24 cellular contexts compared by ENCODE assay signal in the genomic region with DNA sequence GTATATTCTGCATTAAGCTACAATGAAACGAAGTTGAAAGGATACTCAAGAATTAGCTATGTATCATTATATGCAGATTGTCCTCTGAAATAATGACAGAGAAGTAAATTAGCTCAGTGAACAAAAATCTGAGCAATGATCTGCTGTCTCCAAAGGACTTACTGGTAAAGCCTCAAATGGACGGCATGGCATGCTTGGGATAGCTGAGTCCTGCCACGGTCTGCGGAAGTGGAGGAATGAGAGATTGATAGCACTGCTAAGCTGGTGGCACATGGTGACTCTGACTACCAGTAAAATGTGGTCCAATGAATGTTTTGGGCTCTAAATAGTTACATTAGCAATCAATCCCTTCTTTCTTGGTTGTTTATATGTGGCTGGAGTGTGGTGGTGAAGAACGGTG. TPM values are rescaled to one million over a fixed set of nuclear protein-coding genes. Genes with fewer than 3 reads are reported as not detected.
DNase-seq lines count a peak whose midpoint lies in the region; ATAC-seq and TF ChIP-seq lines count a peak whose summit lies in the region.
"Had no signal": no experiment of that assay in that cellular context is flagged by ENCODE, and none has a peak within 500 bp of the region (broad histone marks: within the 10 kb centered on the region; RNA-seq: fewer than 3 reads in every experiment).

No MANE protein-coding gene starts in this region.

- POLR2A ChIA-PET in activated CD8-positive, alpha-beta T cell treated with anti-CD3 and anti-CD28 coated beads, Interleukin-2, amount 10 ng/mL, durations not matched to agents 7 days and 5 days (lab: Charles Lee), result no interaction called here

- no peak overlapping the region for H3K4me3 Mint-ChIP-seq in activated CD8-positive, alpha-beta T cell treated with anti-CD3 and anti-CD28 coated beads, Interleukin-2, amount 10 ng/mL, durations not matched to agents 7 days and 5 days
- H3K4me3 Mint-ChIP-seq: activated T-cell treated with anti-CD3 and anti-CD28 coated beads, Interleukin-2, amount 50 U/mL, for 24 hours; CD8-positive, alpha-beta T cell; dendritic cell treated with granulocyte-macrophage colony-stimulating factor and Interleukin-4, amounts not matched to agents 40 ng/mL and 50 ng/mL, for 4 days; naive thymus-derived CD4-positive, alpha-beta T cell; stimulated activated naive B cell treated with anti-CD40 and anti-IgM and Interleukin-4, amounts not matched to agents 10 μg/mL and 1 μg/mL and 100 μg/mL, for 72 hours had no signal

- H3K9me3 Mint-ChIP-seq in activated CD8-positive, alpha-beta T cell treated with anti-CD3 and anti-CD28 coated beads, Interleukin-2, amount 10 ng/mL, durations not matched to agents 7 days and 5 days (ENCODE audit: insufficient read depth), result no peaks in the 10 kb centered on the region
- H3K9me3 Mint-ChIP-seq: activated T-cell treated with anti-CD3 and anti-CD28 coated beads, Interleukin-2, amount 50 U/mL, for 24 hours; CD8-positive, alpha-beta T cell; dendritic cell treated with granulocyte-macrophage colony-stimulating factor and Interleukin-4, amounts not matched to agents 40 ng/mL and 50 ng/mL, for 4 days had no signal

- CTCF ChIA-PET in activated CD8-positive, alpha-beta T cell treated with anti-CD3 and anti-CD28 coated beads, Interleukin-2, amount 10 ng/mL, durations not matched to agents 7 days and 5 days (lab: Charles Lee), result no interaction called here

- no peak overlapping the region for H3K27ac Mint-ChIP-seq in activated CD8-positive, alpha-beta T cell treated with anti-CD3 and anti-CD28 coated beads, Interleukin-2, amount 10 ng/mL, durations not matched to agents 7 days and 5 days
- H3K27ac Mint-ChIP-seq: activated T-cell treated with anti-CD3 and anti-CD28 coated beads, Interleukin-2, amount 50 U/mL, for 24 hours; CD8-positive, alpha-beta T cell; dendritic cell treated with granulocyte-macrophage colony-stimulating factor and Interleukin-4, amounts not matched to agents 40 ng/mL and 50 ng/mL, for 4 days; naive thymus-derived CD4-positive, alpha-beta T cell; stimulated activated naive B cell treated with anti-CD40 and anti-IgM and Interleukin-4, amounts not matched to agents 10 μg/mL and 1 μg/mL and 100 μg/mL, for 72 hours had no signal

- H3K4me1 Mint-ChIP-seq in activated CD8-positive, alpha-beta T cell treated with anti-CD3 and anti-CD28 coated beads, Interleukin-2, amount 10 ng/mL, durations not matched to agents 7 days and 5 days (ENCODE audit: low read depth), result peaks cover 7% of the 10 kb centered on the region

- TF ChIP-seq CTCF in GM20000 (IDR thresholded peaks at IDR 0.05; ENCODE audit: extremely low read depth, missing control alignments), result no peak

- DNase-seq in DMS114 treated with DMSO at 0.1 percent for 48 hours (lab: John Stamatoyannopoulos, UW; ENCODE audit: unreplicated experiment) (peak; percentile 74), M059J (ENCODE audit: low read depth) (peak; percentile 47), islet precursor cell (peak; percentile 92), renal cortical epithelial cell (ENCODE audit: low read depth) (peak; percentile 52), GM20000 (ENCODE audit: low spot score) (no peak)
- no peak for DNase-seq in activated CD8-positive, alpha-beta T cell treated with anti-CD3 and anti-CD28 coated beads, Interleukin-2, amount 10 ng/mL, durations not matched to agents 7 days and 5 days
- DNase-seq in activated CD8-positive, alpha-beta memory T cell treated with anti-CD3 and anti-CD28 coated beads, Interleukin-2, amount 50 U/mL, for 4 hours, result no peak
- DNase-seq: activated CD4-positive, alpha-beta T cell treated with anti-CD3 and anti-CD28 coated beads for 1 hour; activated CD8-positive, alpha-beta memory T cell treated with anti-CD3 and anti-CD28 coated beads for 24 hours; activated T-cell treated with anti-CD3 and anti-CD28 coated beads, Interleukin-2, amount 50 U/mL, for 24 hours; CD8-positive, alpha-beta T cell; DMS153; GF-D8; Kasumi-1; mammary epithelial cell; naive thymus-derived CD4-positive, alpha-beta T cell; NCI-H187 treated with DMSO at 0.1 percent for 48 hours; NCI-H526; Peyer's patch; spleen; stimulated activated CD4-positive, alpha-beta T cell treated with anti-CD3 and anti-CD28 coated beads, Interleukin-2, amount 100 ng/mL, for 48 hours; stimulated activated naive B cell treated with anti-CD40 and anti-IgM and Interleukin-4, amounts not matched to agents 10 μg/mL and 1 μg/mL and 100 μg/mL, for 72 hours; T-helper 1 cell had no signal

- no peaks in the 10 kb centered on the region for H3K36me3 Mint-ChIP-seq in activated CD8-positive, alpha-beta T cell treated with anti-CD3 and anti-CD28 coated beads, Interleukin-2, amount 10 ng/mL, durations not matched to agents 7 days and 5 days (ENCODE audit: low read depth)
- H3K36me3 Mint-ChIP-seq: CD8-positive, alpha-beta T cell; naive thymus-derived CD4-positive, alpha-beta T cell had no signal

- ATAC-seq in activated CD8-positive, alpha-beta T cell treated with anti-CD3 and anti-CD28 coated beads, Interleukin-2, amount 10 ng/mL, durations not matched to agents 7 days and 5 days, result no peak
- ATAC-seq: CD8-positive, alpha-beta T cell; naive thymus-derived CD4-positive, alpha-beta T cell; stimulated activated naive B cell treated with anti-CD40 and anti-IgM and Interleukin-4, amounts not matched to agents 10 μg/mL and 1 μg/mL and 100 μg/mL, for 72 hours had no signal

- H3K27me3 Mint-ChIP-seq in activated CD8-positive, alpha-beta T cell treated with anti-CD3 and anti-CD28 coated beads, Interleukin-2, amount 10 ng/mL, durations not matched to agents 7 days and 5 days (ENCODE audit: low read depth), result peaks cover 21% of the 10 kb centered on the region
- H3K27me3 Mint-ChIP-seq: stimulated activated naive B cell treated with anti-CD40 and anti-IgM and Interleukin-4, amounts not matched to agents 10 μg/mL and 1 μg/mL and 100 μg/mL, for 72 hours had no signal

RNA-seq across cellular contexts. Expression of gene DENND5B, which starts 3.7 kb away (rescaled TPM):
- total RNA-seq in M059J (2014; rRNA removed; shearing (Covaris generic)), result 24.6 and 25.3 TPM in 2 replicates
- 9.2 and 23.9 TPM in 2 replicates for total RNA-seq in renal cortical epithelial cell
- under 1 TPM; 0.08 to 0.16 TPM for total RNA-seq in activated CD8-positive, alpha-beta T cell treated with anti-CD3 and anti-CD28 coated beads, Interleukin-2, amount 10 ng/mL, durations not matched to agents 7 days and 5 days

Comparison
In these comparisons a context has a peak if more than half of its experiments do, and no peak if none do; other contexts are left out.
1. DNase-seq: peak in DMS114 treated with DMSO at 0.1 percent for 48 hours (single experiment), M059J (single experiment), islet precursor cell (single experiment) and renal cortical epithelial cell (single experiment); none in GM20000 (single experiment), activated CD8-positive, alpha-beta T cell treated with anti-CD3 and anti-CD28 coated beads, Interleukin-2, amount 10 ng/mL, durations not matched to agents 7 days and 5 days (single experiment) and activated CD8-positive, alpha-beta memory T cell treated with anti-CD3 and anti-CD28 coated beads, Interleukin-2, amount 50 U/mL, for 4 hours (single experiment).